16 cellular contexts compared by ENCODE assay signal in genomic region chr5:50724-51499, GRCh38. TPM values are rescaled to one million over a fixed set of nuclear protein-coding genes. Genes with fewer than 3 reads are reported as not detected.
"Had no signal": no experiment of that assay in that cellular context is flagged by ENCODE, and none has a peak within 500 bp of the region (broad histone marks: within the 10 kb centered on the region; RNA-seq: fewer than 3 reads in every experiment).

No MANE protein-coding gene starts in this region.

- H3K36me3 ChIP-seq: breast epithelium, sigmoid colon, vagina had no signal

- DNase-seq: activated CD4-positive, alpha-beta T cell treated with anti-CD3 and anti-CD28 coated beads, Interleukin-2, amount 50 U/mL, for 1 hour; activated CD4-positive, CD25-positive, alpha-beta regulatory T cell; activated effector memory CD4-positive, alpha-beta T cell treated with anti-CD3 and anti-CD28 coated beads, Interleukin-2, amount 50 U/mL, for 16 hours; activated naive CD8-positive, alpha-beta T cell treated with anti-CD3 and anti-CD28 coated beads, Interleukin-2, amount 10 ng/mL, durations not matched to agents 7 days and 5 days; activated T-cell treated with anti-CD3 and anti-CD28 coated beads, Interleukin-2, amount 50 U/mL, for 1 hour; anterior cingulate cortex; foreskin melanocyte; mucosa of descending colon; naive thymus-derived CD8-positive, alpha-beta T cell; sigmoid colon; stimulated activated CD4-positive, alpha-beta T cell treated with anti-CD3 and anti-CD28 coated beads, Interleukin-12 subunit alpha, Interleukin-12 subunit beta, amount 100 ng/mL, for 4 hours; stimulated activated naive CD8-positive, alpha-beta T cell treated with anti-CD3 and anti-CD28 coated beads, Interleukin-15, amount 100 ng/mL, for 72 hours; T-helper 17 cell had no signal

- H3K4me3 Mint-ChIP-seq: activated naive CD8-positive, alpha-beta T cell treated with anti-CD3 and anti-CD28 coated beads, Interleukin-2, amount 10 ng/mL, durations not matched to agents 7 days and 5 days; naive thymus-derived CD8-positive, alpha-beta T cell; stimulated activated naive CD8-positive, alpha-beta T cell treated with anti-CD3 and anti-CD28 coated beads, Interleukin-15, amount 100 ng/mL, for 72 hours had no signal

- H3K27ac Mint-ChIP-seq: activated naive CD8-positive, alpha-beta T cell treated with anti-CD3 and anti-CD28 coated beads, Interleukin-2, amount 10 ng/mL, durations not matched to agents 7 days and 5 days; T-helper 17 cell had no signal

- H3K27ac ChIP-seq: breast epithelium, sigmoid colon, vagina had no signal

- H3K36me3 Mint-ChIP-seq: activated naive CD8-positive, alpha-beta T cell treated with anti-CD3 and anti-CD28 coated beads, Interleukin-2, amount 10 ng/mL, durations not matched to agents 7 days and 5 days had no signal

- H3K27me3 ChIP-seq: vagina had no signal

- H3K9me3 ChIP-seq: breast epithelium, mucosa of descending colon, sigmoid colon, vagina had no signal

- H3K4me1 Mint-ChIP-seq: activated naive CD8-positive, alpha-beta T cell treated with anti-CD3 and anti-CD28 coated beads, Interleukin-2, amount 10 ng/mL, durations not matched to agents 7 days and 5 days; T-helper 17 cell had no signal

- ATAC-seq: mucosa of descending colon; naive thymus-derived CD8-positive, alpha-beta T cell; stimulated activated naive CD8-positive, alpha-beta T cell treated with anti-CD3 and anti-CD28 coated beads, Interleukin-15, amount 100 ng/mL, for 72 hours; T-helper 17 cell had no signal

- H3K4me3 ChIP-seq: breast epithelium, mucosa of descending colon, sigmoid colon, vagina had no signal

RNA-seq across cellular contexts. Expression of gene PLEKHG4B, which starts 41.1 kb away (rescaled TPM):
- total RNA-seq: naive thymus-derived CD8-positive, alpha-beta T cell; pulmonary artery endothelial cell had no signal
- polyA plus RNA-seq: naive thymus-derived CD8-positive, alpha-beta T cell had no signal
